In genomic region chrX:117743469-117744251, GRCh38 we compare ENCODE assay signal across 12 cellular contexts.
DNase-seq lines count a peak whose midpoint lies in the region; ATAC-seq and TF ChIP-seq lines count a peak whose summit lies in the region.
"Had no signal": no experiment of that assay in that cellular context is flagged by ENCODE, and none has a peak within 500 bp of the region (broad histone marks: within the 10 kb centered on the region; RNA-seq: fewer than 3 reads in every experiment).

No MANE protein-coding gene starts in this region.

- peak; percentile 0 for DNase-seq in ACHN
- peak; percentile 3 for DNase-seq in NCI-H774 (lab: John Stamatoyannopoulos, UW)
- DNase-seq in activated naive CD4-positive, alpha-beta T cell treated with anti-CD3 and anti-CD28 coated beads, Interleukin-2, amount 10 ng/mL, durations not matched to agents 7 days and 5 days: no peak
- DNase-seq in naive thymus-derived CD4-positive, alpha-beta T cell: no peak
- no peak for DNase-seq in stimulated activated CD4-positive, alpha-beta T cell treated with anti-CD3 and anti-CD28 coated beads, Interleukin-15, amount 100 ng/mL, for 24 hours
- DNase-seq: activated B cell treated with CpG ODN at 0.5 μM for 24 hours; CD8-positive, alpha-beta T cell; stimulated activated CD4-positive, alpha-beta T cell treated with anti-CD3 and anti-CD28 coated beads, Interleukin-12 subunit alpha, Interleukin-12 subunit beta, amount 100 ng/mL, for 4 hours had no signal

- H3K4me3 ChIP-seq in gastroesophageal sphincter: no peak overlapping the region
- H3K4me3 ChIP-seq in naive thymus-derived CD4-positive, alpha-beta T cell (ENCODE audit: low read length): no peak overlapping the region
- H3K4me3 ChIP-seq: K562 had no signal

- CTCF ChIA-PET in activated naive CD4-positive, alpha-beta T cell treated with anti-CD3 and anti-CD28 coated beads, Interleukin-2, amount 10 ng/mL, durations not matched to agents 7 days and 5 days (lab: Charles Lee): no interaction called here
- CTCF ChIA-PET in naive thymus-derived CD4-positive, alpha-beta T cell (lab: Charles Lee): no interaction called here

- no peaks in the 10 kb centered on the region for H3K4me1 Mint-ChIP-seq in activated naive CD4-positive, alpha-beta T cell treated with anti-CD3 and anti-CD28 coated beads, Interleukin-2, amount 10 ng/mL, durations not matched to agents 7 days and 5 days
- no peaks in the 10 kb centered on the region for H3K4me1 Mint-ChIP-seq in naive thymus-derived CD4-positive, alpha-beta T cell
- H3K4me1 Mint-ChIP-seq: activated B cell treated with CpG ODN at 0.5 μM for 24 hours had no signal

- no peak overlapping the region for H3K4me3 Mint-ChIP-seq in activated naive CD4-positive, alpha-beta T cell treated with anti-CD3 and anti-CD28 coated beads, Interleukin-2, amount 10 ng/mL, durations not matched to agents 7 days and 5 days
- no peak overlapping the region for H3K4me3 Mint-ChIP-seq in naive thymus-derived CD4-positive, alpha-beta T cell
- H3K4me3 Mint-ChIP-seq: activated B cell treated with CpG ODN at 0.5 μM for 24 hours; CD8-positive, alpha-beta T cell had no signal

- POLR2A ChIA-PET in naive thymus-derived CD4-positive, alpha-beta T cell (lab: Charles Lee): no interaction called here

- intact Hi-C loops in naive thymus-derived CD4-positive, alpha-beta T cell (cut with micrococcal nuclease): no loop called here

- no peak overlapping the region for H3K27ac ChIP-seq in gastroesophageal sphincter
- H3K27ac ChIP-seq in naive thymus-derived CD4-positive, alpha-beta T cell (ENCODE audit: low read depth, low read length): no peak overlapping the region

- no peak for TF ChIP-seq POLR2A in gastroesophageal sphincter (IDR thresholded peaks at IDR 0.05)

- no peaks in the 10 kb centered on the region for H3K27me3 Mint-ChIP-seq in activated naive CD4-positive, alpha-beta T cell treated with anti-CD3 and anti-CD28 coated beads, Interleukin-2, amount 10 ng/mL, durations not matched to agents 7 days and 5 days
- no peaks in the 10 kb centered on the region for H3K27me3 Mint-ChIP-seq in naive thymus-derived CD4-positive, alpha-beta T cell
- H3K27me3 Mint-ChIP-seq: activated B cell treated with CpG ODN at 0.5 μM for 24 hours had no signal

- H3K9me3 Mint-ChIP-seq in activated naive CD4-positive, alpha-beta T cell treated with anti-CD3 and anti-CD28 coated beads, Interleukin-2, amount 10 ng/mL, durations not matched to agents 7 days and 5 days: no peaks in the 10 kb centered on the region
- H3K9me3 Mint-ChIP-seq in naive thymus-derived CD4-positive, alpha-beta T cell: peaks cover 0 to 20% (median 8%) of the 10 kb centered on the region in 11 donors
- H3K9me3 Mint-ChIP-seq: CD8-positive, alpha-beta T cell had no signal

- no peaks in the 10 kb centered on the region for H3K9me3 ChIP-seq in gastroesophageal sphincter
- no peaks in the 10 kb centered on the region for H3K9me3 ChIP-seq in naive thymus-derived CD4-positive, alpha-beta T cell (ENCODE audit: control insufficient read depth in 2 of 3, low read length in 3 of 3)

- no CpG with 5 or more reads among the region's 3 CpGs for WGBS in gastroesophageal sphincter (ENCODE audit: low coverage in 1 of 2), 2 donors

- no peak overlapping the region for H3K27ac Mint-ChIP-seq in activated naive CD4-positive, alpha-beta T cell treated with anti-CD3 and anti-CD28 coated beads, Interleukin-2, amount 10 ng/mL, durations not matched to agents 7 days and 5 days
- H3K27ac Mint-ChIP-seq in naive thymus-derived CD4-positive, alpha-beta T cell: no peak overlapping the region
- H3K27ac Mint-ChIP-seq: activated B cell treated with CpG ODN at 0.5 μM for 24 hours; CD8-positive, alpha-beta T cell had no signal

- H3K4me1 ChIP-seq in gastroesophageal sphincter: no peaks in the 10 kb centered on the region
- H3K4me1 ChIP-seq in naive thymus-derived CD4-positive, alpha-beta T cell (ENCODE audit: control insufficient read depth in 2 of 2, insufficient read depth in 2 of 2, low read length in 2 of 2): no peaks in the 10 kb centered on the region

- H3K36me3 ChIP-seq in gastroesophageal sphincter: no peaks in the 10 kb centered on the region
- no peaks in the 10 kb centered on the region for H3K36me3 ChIP-seq in naive thymus-derived CD4-positive, alpha-beta T cell (ENCODE audit: control insufficient read depth in 2 of 3, insufficient read depth in 3 of 3, low read length in 3 of 3)

- peak; percentile 72 for ATAC-seq in GM19351 (IDR thresholded peaks at IDR 0.05; ENCODE audit: unreplicated experiment)
- ATAC-seq in gastroesophageal sphincter: no peak
- no peak for ATAC-seq in naive thymus-derived CD4-positive, alpha-beta T cell
- no peak for ATAC-seq in HG03196 (IDR thresholded peaks at IDR 0.05; ENCODE audit: unreplicated experiment)
- ATAC-seq: CD8-positive, alpha-beta T cell; K562 had no signal

- no peaks in the 10 kb centered on the region for H3K27me3 ChIP-seq in gastroesophageal sphincter
- H3K27me3 ChIP-seq in naive thymus-derived CD4-positive, alpha-beta T cell (ENCODE audit: control insufficient read depth in 2 of 2, insufficient read depth in 2 of 2, low read length in 2 of 2): no peaks in the 10 kb centered on the region

- TF ChIP-seq EP300 in gastroesophageal sphincter (IDR thresholded peaks at IDR 0.05): no peak

- no peaks in the 10 kb centered on the region for H3K36me3 Mint-ChIP-seq in activated naive CD4-positive, alpha-beta T cell treated with anti-CD3 and anti-CD28 coated beads, Interleukin-2, amount 10 ng/mL, durations not matched to agents 7 days and 5 days
- peaks cover 0 to 6% (median 0%) of the 10 kb centered on the region in 5 donors for H3K36me3 Mint-ChIP-seq in naive thymus-derived CD4-positive, alpha-beta T cell
- H3K36me3 Mint-ChIP-seq: CD8-positive, alpha-beta T cell had no signal

- in situ Hi-C loops in ACHN (cut with HindIII; ENCODE audit: low pct_ligation_motif_present, low pct_unique_long_range_greater_than_20kb, low sequenced_read_pairs): no loop called here

- peak in 3 of 4 experiments; percentile 6 to 39 (median 37) for TF ChIP-seq CTCF in gastroesophageal sphincter (IDR thresholded peaks at IDR 0.05)

Comparison
In these comparisons a context has a peak if more than half of its experiments do, and no peak if none do; other contexts are left out.
1. DNase-seq: peak in ACHN (single experiment) and NCI-H774 (single experiment); none in activated naive CD4-positive, alpha-beta T cell treated with anti-CD3 and anti-CD28 coated beads, Interleukin-2, amount 10 ng/mL, durations not matched to agents 7 days and 5 days (single experiment), naive thymus-derived CD4-positive, alpha-beta T cell (0 of 9) and stimulated activated CD4-positive, alpha-beta T cell treated with anti-CD3 and anti-CD28 coated beads, Interleukin-15, amount 100 ng/mL, for 24 hours (single experiment).